In genomic region chr9:6418764-6419163, GRCh38 we compare ENCODE assay signal across 18 cellular contexts. TPM values are rescaled to one million over a fixed set of nuclear protein-coding genes. Genes with fewer than 3 reads are reported as not detected.
DNase-seq lines count a peak whose midpoint lies in the region; ATAC-seq, FAIRE-seq and TF ChIP-seq lines count a peak whose summit lies in the region.
"Had no signal": no experiment of that assay in that cellular context is flagged by ENCODE, and none has a peak within 500 bp of the region (broad histone marks: within the 10 kb centered on the region; RNA-seq: fewer than 3 reads in every experiment).

No MANE protein-coding gene starts in this region.

- peak overlapping the region; percentile 80 for H3K4me2 ChIP-seq in GM12878 (ENCODE audit: control insufficient read depth, insufficient read depth)

- 8% methylated on average over 3 of the region's 3 CpGs for WGBS in GM12878 (ENCODE audit: insufficient coverage, insufficient replicate concordance, low lambda C conversion rate, missing lambda C conversion rate)

- no peak for TF ChIP-seq CTCF in NB4 (IDR thresholded peaks at IDR 0.05; ENCODE audit: low read depth, low read length)
- TF ChIP-seq CTCF in GM12878 (IDR thresholded peaks at IDR 0.05 in 2 of 3, conservative IDR thresholded peaks at IDR 0.05 in 1 of 3; ENCODE audit: control insufficient read depth in 2 of 3, extremely low read depth in 1 of 3, insufficient read depth in 1 of 3, low read depth in 3 of 3, low read length in 3 of 3), result no peak
- no peak for TF ChIP-seq CTCF in ascending aorta (IDR thresholded peaks at IDR 0.05)

- H3K27ac ChIP-seq in GM12878 (ENCODE audit: control insufficient read depth, insufficient read depth), result peak overlapping the region; percentile 43
- no peak overlapping the region for H3K27ac ChIP-seq in ascending aorta
- H3K27ac ChIP-seq: esophagus muscularis mucosa, heart left ventricle, parathyroid adenoma, skin epidermis, stomach had no signal

- H3K9ac ChIP-seq in GM12878 (ENCODE audit: control insufficient read depth, insufficient read depth, low read length), result no peak overlapping the region
- H3K9ac ChIP-seq: parathyroid adenoma had no signal

- H3K79me2 ChIP-seq in GM12878 (ENCODE audit: control insufficient read depth, insufficient read depth, low read length), result peaks cover 93% of the 10 kb centered on the region

- H3K27me3 ChIP-seq in GM12878 (replicated peaks in 1 of 2; ENCODE audit: control insufficient read depth in 2 of 2, insufficient read depth in 2 of 2, low read length in 1 of 2), result no peaks in the 10 kb centered on the region
- no peaks in the 10 kb centered on the region for H3K27me3 ChIP-seq in ascending aorta
- H3K27me3 ChIP-seq: esophagus muscularis mucosa, heart left ventricle, stomach had no signal

- H3K9me3 ChIP-seq in GM12878 (replicated peaks; ENCODE audit: control insufficient read depth, insufficient read depth, low read length) (no peaks in the 10 kb centered on the region; the same call in 2 of the 3 replicates), ascending aorta (no peaks in the 10 kb centered on the region)
- H3K9me3 ChIP-seq: esophagus muscularis mucosa, heart left ventricle, stomach had no signal

- no peak for DNase-seq in stimulated activated naive CD8-positive, alpha-beta T cell treated with anti-CD3 and anti-CD28 coated beads, Interleukin-15, Interleukin-2, amounts not matched to agents 100 U/mL and 50 U/mL, for 24 hours
- DNase-seq in NB4 (ENCODE audit: low read depth), result no peak
- DNase-seq in GM12878 (ENCODE audit: low read depth, low spot score), result no peak
- DNase-seq in midbrain (lab: John Stamatoyannopoulos, UW), result no peak
- no peak for DNase-seq in stimulated activated CD8-positive, alpha-beta memory T cell treated with anti-CD3 and anti-CD28 coated beads, Interleukin-4, amount 100 ng/mL, for 48 hours
- no peak for DNase-seq in ascending aorta (ENCODE audit: low spot score in 2 of 2)
- no peak for DNase-seq in HuH-7 (ENCODE audit: low spot score)
- DNase-seq: heart left ventricle, islet precursor cell, NCI-H2029, NCI-H524 treated with DMSO at 0.1 percent for 48 hours, stomach had no signal

- TF ChIP-seq POLR2A in NB4 (IDR thresholded peaks at IDR 0.05; ENCODE audit: extremely low read depth, insufficient read length) (no peak), GM12878 (IDR thresholded peaks at IDR 0.05; ENCODE audit: low read depth, low read length) (no peak)

- peak overlapping the region; percentile 64 for H3K4me3 Mint-ChIP-seq in stimulated activated naive CD8-positive, alpha-beta T cell treated with anti-CD3 and anti-CD28 coated beads, Interleukin-15, Interleukin-2, amounts not matched to agents 100 ng/mL and 50 ng/mL, for 24 hours
- H3K4me3 Mint-ChIP-seq: dendritic cell treated with granulocyte-macrophage colony-stimulating factor and Interleukin-4, amounts not matched to agents 40 ng/mL and 50 ng/mL, for 4 days had no signal

- CTCF ChIA-PET in GM12878 (lab: Yijun Ruan, JAX), result interaction anchor here (1.0 to 1.4 kb wide), 4 partner anchors 15 to 149 kb away, joined by 3 to 4 read pairs (median 4); no protein-coding TSS in a partner anchor

- no peaks in the 10 kb centered on the region for H4K20me1 ChIP-seq in GM12878 (ENCODE audit: control insufficient read depth, insufficient read depth)

- no peak for ATAC-seq in stimulated activated naive CD8-positive, alpha-beta T cell treated with anti-CD3 and anti-CD28 coated beads, Interleukin-15, Interleukin-2, amounts not matched to agents 100 U/mL and 50 U/mL, for 24 hours
- peak; percentile 60 for ATAC-seq in GM12878
- ATAC-seq: heart left ventricle, Panc1 had no signal

- intact Hi-C loops in GM12878 (cut with micrococcal nuclease; ENCODE audit: unreplicated experiment), result no loop called here
- intact Hi-C loops in ascending aorta (cut with DNase I), result loop anchor here (10.0 kb wide), 2 partner anchors 204 to 794 kb away; partner anchors contain the start of genes IL33 and RIC1

- no TSS peak for BruUV-seq in GM12878 (replicated peaks; lab: Mats Ljungman, UMichigan)

- in situ Hi-C loops in GM12878 (cut with MboI), result loop anchor here (10.0 kb wide), 1 partner anchor 266 kb away; no protein-coding TSS in a partner anchor

- peak overlapping the region; percentile 47 for H3K27ac Mint-ChIP-seq in stimulated activated naive CD8-positive, alpha-beta T cell treated with anti-CD3 and anti-CD28 coated beads, Interleukin-15, Interleukin-2, amounts not matched to agents 100 ng/mL and 50 ng/mL, for 24 hours
- H3K27ac Mint-ChIP-seq: dendritic cell treated with granulocyte-macrophage colony-stimulating factor and Interleukin-4, amounts not matched to agents 40 ng/mL and 50 ng/mL, for 4 days had no signal

- POLR2A ChIA-PET in GM12878 (lab: Charles Lee), result interaction anchor here (0.7 to 0.8 kb wide), 2 partner anchors 15 to 209 kb away, joined by 3 to 4 read pairs; no protein-coding TSS in a partner anchor

- RAD21 ChIA-PET in GM12878 (lab: Charles Lee; ENCODE audit: unreplicated experiment), result interaction anchor here (1.2 to 1.4 kb wide), 3 partner anchors 10 to 157 kb away, joined by 3 to 7 read pairs (median 4); no protein-coding TSS in a partner anchor

- peaks cover 81% of the 10 kb centered on the region for H3K4me1 Mint-ChIP-seq in stimulated activated naive CD8-positive, alpha-beta T cell treated with anti-CD3 and anti-CD28 coated beads, Interleukin-15, Interleukin-2, amounts not matched to agents 100 ng/mL and 50 ng/mL, for 24 hours (ENCODE audit: low read depth)

- H2AFZ ChIP-seq in GM12878 (ENCODE audit: control insufficient read depth, low read depth, low read length), result no peak overlapping the region
- H2AFZ ChIP-seq: parathyroid adenoma had no signal

- no peak for TF ChIP-seq EP300 in GM12878 (IDR thresholded peaks at IDR 0.05; ENCODE audit: borderline replicate concordance in 1 of 2, control insufficient read depth in 1 of 2, low read depth in 2 of 2, low read length in 2 of 2)

- H3K9me3 Mint-ChIP-seq in stimulated activated naive CD8-positive, alpha-beta T cell treated with anti-CD3 and anti-CD28 coated beads, Interleukin-15, Interleukin-2, amounts not matched to agents 100 ng/mL and 50 ng/mL, for 24 hours, result no peaks in the 10 kb centered on the region
- H3K9me3 Mint-ChIP-seq: dendritic cell treated with granulocyte-macrophage colony-stimulating factor and Interleukin-4, amounts not matched to agents 40 ng/mL and 50 ng/mL, for 4 days had no signal

- H3K36me3 ChIP-seq in GM12878 (ENCODE audit: control insufficient read depth in 2 of 2, insufficient read depth in 2 of 2, low read length in 1 of 2), result peaks cover 0 to 14% of the 10 kb centered on the region in 2 experiments; a peak in 1 of 4 replicates
- H3K36me3 ChIP-seq in ascending aorta, result peaks cover 5 to 9% of the 10 kb centered on the region in 2 donors

- H3K4me1 ChIP-seq in GM12878 (ENCODE audit: control insufficient read depth, insufficient read depth, low read length), result peaks cover 5% of the 10 kb centered on the region; the same call in 1 of the 2 replicates
- peaks cover 6% of the 10 kb centered on the region in 2 donors for H3K4me1 ChIP-seq in ascending aorta
- H3K4me1 ChIP-seq: parathyroid adenoma had no signal

- SMC1A ChIA-PET in GM12878 (lab: Charles Lee; ENCODE audit: uncharacterized antibody, unreplicated experiment), result interaction anchor here (0.7 to 4.7 kb wide), 6 partner anchors 10 to 156 kb away, joined by 3 to 48 read pairs (median 4); no protein-coding TSS in a partner anchor

- no peak for TF ChIP-seq RAD21 in GM12878 (IDR thresholded peaks at IDR 0.05; ENCODE audit: insufficient read depth, low read depth, low read length)

- no peak for FAIRE-seq in GM12878 (lab: Jason Lieb, UNC)

- H3K36me3 Mint-ChIP-seq in stimulated activated naive CD8-positive, alpha-beta T cell treated with anti-CD3 and anti-CD28 coated beads, Interleukin-15, Interleukin-2, amounts not matched to agents 100 ng/mL and 50 ng/mL, for 24 hours (ENCODE audit: low read depth), result peaks cover 57% of the 10 kb centered on the region

- no peaks in the 10 kb centered on the region for H3K27me3 Mint-ChIP-seq in stimulated activated naive CD8-positive, alpha-beta T cell treated with anti-CD3 and anti-CD28 coated beads, Interleukin-15, Interleukin-2, amounts not matched to agents 100 ng/mL and 50 ng/mL, for 24 hours
- H3K27me3 Mint-ChIP-seq: dendritic cell treated with granulocyte-macrophage colony-stimulating factor and Interleukin-4, amounts not matched to agents 40 ng/mL and 50 ng/mL, for 4 days had no signal

- H3K4me3 ChIP-seq in NB4 (ENCODE audit: low read depth, low read length) (peak overlapping the region; percentile 52), GM12878 (peak overlapping the region; percentile 55), ascending aorta (no peak overlapping the region)
- H3K4me3 ChIP-seq: esophagus muscularis mucosa, heart left ventricle, skin epidermis, stomach had no signal

TF ChIP-seq in GM12878, 131 proteins besides CTCF, POLR2A, EP300 and RAD21 (continues in another document):
- no peak for TF ChIP-seq BCL3 (IDR thresholded peaks at IDR 0.05; ENCODE audit: borderline replicate concordance, insufficient read depth, low read depth, low read length, poor library complexity, severe bottlenecking)

RNA-seq across cellular contexts. Expression of gene UHRF2, which starts 5.8 kb away (rescaled TPM):
- 409 and 421 TPM in 2 replicates for total RNA-seq in GM12878 (2013; cell fraction: nucleolus; rRNA removed)
- total RNA-seq in GM12878 (2014; rRNA removed) (43.4 and 49.4 TPM in 2 replicates), GM12878 (2014; rRNA removed; fragmentation: Illumina TruSeq; extraction: Trizol) (45.0 and 46.2 TPM in 2 replicates), GM12878 (2021) (42.8 and 44.4 TPM in 2 replicates), ascending aorta (22.8 TPM)
- polyA plus RNA-seq in GM12878 (2011; ENCODE audit: low read depth), result 27.8 TPM
- polyA plus RNA-seq in GM12878 (2011; rRNA removed) (95.8 and 129 TPM in 2 replicates), GM12878 (2014; fragmentation: Illumina TruSeq; extraction: Trizol) (48.0 and 53.4 TPM in 2 replicates), GM12878 (2014; fragmentation: Nextera tagmentation; extraction: Ambion mirVana) (10 to 100 TPM; 11.2 to 14.2 TPM), GM12878 (2014; rRNA removed) (42.2 and 43.7 TPM in 2 replicates), GM12878 (2016; fragmentation: Nextera tagmentation; extraction: Ambion mirVana) (10 to 100 TPM; 16.4 to 29.7 TPM)
- 41.1 and 49.9 TPM in 2 replicates for polyA plus RNA-seq in GM12878 (2011; cell fraction: cytosol; rRNA removed)
- polyA plus RNA-seq in GM12878 (2011; cell fraction: nucleus; rRNA removed), result 213 and 215 TPM in 2 replicates
- 37.5 and 49.9 TPM in 2 replicates for polyA plus RNA-seq in GM12878 (2012)
- 82.6 and 83.4 TPM in 2 replicates for polyA minus RNA-seq in GM12878 (2011; rRNA and poly(A)+ RNA removed)
- polyA minus RNA-seq in GM12878 (2011; cell fraction: cytosol; rRNA and poly(A)+ RNA removed), result 22.6 and 23.7 TPM in 2 replicates
- 114 and 160 TPM in 2 replicates for polyA minus RNA-seq in GM12878 (2011; cell fraction: nucleus; rRNA and poly(A)+ RNA removed)

Comparison
In these comparisons a context has a peak if more than half of its experiments do, and no peak if none do; other contexts are left out.
1. H3K4me3 ChIP-seq: peak in NB4 (single experiment) and GM12878 (single experiment); none in ascending aorta (0 of 2).